In genomic region chr10:68950598-68950997, GRCh38 we compare ENCODE assay signal across 1 cellular context.
A peak's percentile ranks its signal among the peaks of the same experiment; 100 is the strongest.
TF ChIP-seq lines count a peak whose summit lies in the region.

No MANE protein-coding gene starts in this region.

TF ChIP-seq in HepG2, 621 proteins besides CTCF, POLR2A, EP300 and RAD21:
- TF ChIP-seq ZNF629 (CRISPR knock-in tag; conservative IDR thresholded peaks at IDR 0.05), result peak; percentile 83
- TF ChIP-seq ZFYVE20 (CRISPR knock-in tag; IDR thresholded peaks at IDR 0.05; ENCODE audit: borderline replicate concordance, low read depth), result no peak
- TF ChIP-seq ARHGAP35 (CRISPR knock-in tag; IDR thresholded peaks at IDR 0.05; ENCODE audit: borderline replicate concordance), result no peak
- no peak for TF ChIP-seq CREB3 (CRISPR knock-in tag; IDR thresholded peaks at IDR 0.05)
- 0 out of 2 replicates have a peak, but pooled peaks have one; percentile 0 for TF ChIP-seq POLR2G (IDR thresholded peaks at IDR 0.05; ENCODE audit: low read depth, low read length)
- no peak for TF ChIP-seq SMARCE1 (IDR thresholded peaks at IDR 0.05; ENCODE audit: borderline replicate concordance)
- TF ChIP-seq ZNF614 (CRISPR knock-in tag; IDR thresholded peaks at IDR 0.05; ENCODE audit: borderline replicate concordance), result no peak
- TF ChIP-seq KDM3A (CRISPR knock-in tag; IDR thresholded peaks at IDR 0.05; ENCODE audit: low read depth), result no peak
- no peak for TF ChIP-seq CREM (IDR thresholded peaks at IDR 0.05)
- TF ChIP-seq CREM (CRISPR knock-in tag; IDR thresholded peaks at IDR 0.05), result no peak
- no peak for TF ChIP-seq BCL3 (CRISPR knock-in tag; IDR thresholded peaks at IDR 0.05)
- no peak for TF ChIP-seq MAFK (conservative IDR thresholded peaks at IDR 0.05 in 1 of 2, IDR thresholded peaks at IDR 0.05 in 1 of 2; ENCODE audit: low read length in 2 of 2)
- no peak for TF ChIP-seq ZHX2 (IDR thresholded peaks at IDR 0.05; ENCODE audit: low read depth)
- no peak for TF ChIP-seq ZHX2 (CRISPR knock-in tag; IDR thresholded peaks at IDR 0.05; ENCODE audit: borderline replicate concordance)
- TF ChIP-seq SRSF9 (IDR thresholded peaks at IDR 0.05; ENCODE audit: borderline replicate concordance, insufficient read depth, low read depth, low read length, poor library complexity, severe bottlenecking), result no peak
- no peak for TF ChIP-seq ZNF576 (CRISPR knock-in tag; IDR thresholded peaks at IDR 0.05)
- no peak for TF ChIP-seq AHDC1 (CRISPR knock-in tag; IDR thresholded peaks at IDR 0.05; ENCODE audit: borderline replicate concordance)
